ENCODE assay signal across 9 cellular contexts in genomic region chr5:106269252-106269843, GRCh38.
DNase-seq lines count a peak whose midpoint lies in the region; ATAC-seq and TF ChIP-seq lines count a peak whose summit lies in the region.
"Had no signal": no experiment of that assay in that cellular context is flagged by ENCODE, and none has a peak within 500 bp of the region (broad histone marks: within the 10 kb centered on the region; RNA-seq: fewer than 3 reads in every experiment).

No MANE protein-coding gene starts in this region.

- DNase-seq in GM10248 (ENCODE audit: extremely low spot score) (no peak), NCI-H446 treated with DMSO at 0.1 percent for 48 hours (lab: John Stamatoyannopoulos, UW) (peak; percentile 20), dorsolateral prefrontal cortex (no peak), osteocyte (ENCODE audit: extremely low spot score, unreplicated experiment) (no peak), NCI-H2081 treated with DMSO at 0.1 percent for 48 hours (lab: John Stamatoyannopoulos, UW) (no peak), NCI-H1436 treated with DMSO at 0.1 percent for 48 hours (lab: John Stamatoyannopoulos, UW) (no peak), body of pancreas (no peak)
- DNase-seq: activated T-cell treated with anti-CD3 and anti-CD28 coated beads, Interleukin-2, amount 50 U/mL, for 48 hours had no signal

- H3K36me3 ChIP-seq in body of pancreas (replicated peaks in 1 of 2; ENCODE audit: insufficient read depth in 1 of 2, low read depth in 2 of 2) = no peaks in the 10 kb centered on the region

- no peaks in the 10 kb centered on the region for H3K4me1 Mint-ChIP-seq in osteocyte (ENCODE audit: unreplicated experiment)

- H3K9me3 Mint-ChIP-seq in osteocyte (ENCODE audit: unreplicated experiment) = no peaks in the 10 kb centered on the region

- H3K27ac ChIP-seq in dorsolateral prefrontal cortex = no peak overlapping the region
- no peak overlapping the region for H3K27ac ChIP-seq in body of pancreas

- POLR2A ChIA-PET in GM10248 (lab: Yijun Ruan, JAX) = no interaction called here

- intact Hi-C loops in dorsolateral prefrontal cortex (cut with DNase I) = no loop called here
- intact Hi-C loops in body of pancreas (cut with DNase I) = no loop called here

- no peak for TF ChIP-seq POLR2A in body of pancreas (IDR thresholded peaks at IDR 0.05)

- no peaks in the 10 kb centered on the region for H3K27me3 Mint-ChIP-seq in osteocyte (ENCODE audit: unreplicated experiment)

- H3K36me3 Mint-ChIP-seq in osteocyte (ENCODE audit: unreplicated experiment) = peaks cover 3% of the 10 kb centered on the region

- H3K27me3 ChIP-seq in dorsolateral prefrontal cortex (no peaks in the 10 kb centered on the region), body of pancreas (no peaks in the 10 kb centered on the region)

- H3K4me3 Mint-ChIP-seq in osteocyte (ENCODE audit: unreplicated experiment) = no peak overlapping the region

- H3K27ac Mint-ChIP-seq in osteocyte (ENCODE audit: unreplicated experiment) = no peak overlapping the region

- peak; percentile 21 for TF ChIP-seq CTCF in GM10248 (IDR thresholded peaks at IDR 0.05; ENCODE audit: control extremely low read depth, extremely low read depth, low read depth, missing control alignments)
- peak in 52 of 56 donors; percentile 10 to 63 (median 43) for TF ChIP-seq CTCF in dorsolateral prefrontal cortex (IDR thresholded peaks at IDR 0.05 in 54 of 56, conservative IDR thresholded peaks at IDR 0.05 in 2 of 56; ENCODE audit: low read depth in 1 of 56, partially characterized antibody in 56 of 56)
- TF ChIP-seq CTCF in osteocyte (IDR thresholded peaks at IDR 0.05) = peak; percentile 68
- peak in 2 of 7 experiments; percentile 11 to 14 for TF ChIP-seq CTCF in body of pancreas (IDR thresholded peaks at IDR 0.05)

- ATAC-seq in body of pancreas (no peak), GM19395 (IDR thresholded peaks at IDR 0.05; ENCODE audit: unreplicated experiment) (no peak)

- CTCF ChIA-PET in GM10248 (lab: Yijun Ruan, JAX) = interaction anchor here (0.7 to 1.7 kb wide), 9 partner anchors 10 to 611 kb away, joined by 3 to 9 read pairs (median 3); no protein-coding TSS in a partner anchor

- H3K9me3 ChIP-seq in body of pancreas = no peaks in the 10 kb centered on the region

- H3K4me1 ChIP-seq in body of pancreas = no peaks in the 10 kb centered on the region

- 39 to 48% methylated on average over 2 of the region's 2 CpGs for WGBS in body of pancreas, 2 donors

- H3K4me3 ChIP-seq in dorsolateral prefrontal cortex (no peak overlapping the region), body of pancreas (no peak overlapping the region)
